ENCODE assay signal across 35 cellular contexts in the genomic region with DNA sequence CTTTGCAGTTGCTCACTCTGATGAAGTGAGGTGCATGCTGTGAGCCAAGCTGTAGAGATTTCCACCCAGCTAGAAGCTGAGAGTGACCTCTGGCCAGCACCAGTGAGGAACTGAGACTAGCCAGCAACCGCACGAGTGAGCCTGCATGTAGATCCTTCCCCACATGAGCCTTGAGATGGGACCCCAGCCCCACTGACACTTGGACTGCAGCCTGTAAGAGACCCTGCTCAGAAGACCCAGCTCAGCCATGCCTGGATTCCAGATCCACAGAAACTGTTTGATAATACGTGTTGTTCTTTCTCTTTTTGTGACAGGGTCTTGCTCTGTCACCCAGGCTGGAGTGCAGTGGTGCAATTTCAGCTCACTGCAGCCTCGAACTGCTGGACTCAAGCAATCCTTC.
DNase-seq lines count a peak whose midpoint lies in the region; FAIRE-seq and TF ChIP-seq lines count a peak whose summit lies in the region.
"Had no signal": no experiment of that assay in that cellular context is flagged by ENCODE, and none has a peak within 500 bp of the region (broad histone marks: within the 10 kb centered on the region; RNA-seq: fewer than 3 reads in every experiment).

No MANE protein-coding gene starts in this region.

- no peaks in the 10 kb centered on the region for H4K20me1 ChIP-seq in BLaER1
- H4K20me1 ChIP-seq in BLaER1 treated with 17β-estradiol and CSF1 and Interleukin-3, amounts not matched to agents 10 nM and 100 nM: no peaks in the 10 kb centered on the region; a peak in 2 of 22 replicates

- H3K36me3 ChIP-seq in BLaER1 (no peaks in the 10 kb centered on the region), endodermal cell (ENCODE audit: control insufficient read depth, insufficient read depth, low read length) (no peaks in the 10 kb centered on the region)
- no peaks in the 10 kb centered on the region for H3K36me3 ChIP-seq in BLaER1 treated with 17β-estradiol and CSF1 and Interleukin-3, amounts not matched to agents 10 nM and 100 nM
- H3K36me3 ChIP-seq: BE2C had no signal

- peak; percentile 30 for DNase-seq in endodermal cell
- peak; percentile 68 for DNase-seq in osteocyte (ENCODE audit: extremely low spot score, unreplicated experiment)
- no peak for DNase-seq in frontal cortex (ENCODE audit: low spot score in 2 of 2)
- DNase-seq in activated T-cell treated with anti-CD3 and anti-CD28 coated beads, Interleukin-2, amount 50 U/mL, for 24 hours: no peak
- no peak for DNase-seq in cerebellar cortex (ENCODE audit: low spot score)
- DNase-seq in OCI-M2 (lab: John Stamatoyannopoulos, UW; ENCODE audit: unreplicated experiment): no peak
- DNase-seq: 8988T; ACHN; AML-193; BE2C; C1 segment of cervical spinal cord; Caco-2; Calu3; CD4-positive, alpha-beta memory T cell; CD4-positive, alpha-beta T cell; CD4-positive, CD25-positive, alpha-beta regulatory T cell; CD8-positive, alpha-beta memory T cell; CD8-positive, alpha-beta T cell; COR-L47; DMS 273 treated with DMSO at 0.1 percent for 48 hours; DMS153; DMS53; DMS79; DMS79 treated with DMSO at 0.1 percent for 48 hours; DND-41; EL had no signal

- H3K27me3 Mint-ChIP-seq in endodermal cell (ENCODE audit: insufficient read depth) (peaks cover 4% of the 10 kb centered on the region), osteocyte (ENCODE audit: unreplicated experiment) (no peaks in the 10 kb centered on the region)
- H3K27me3 Mint-ChIP-seq in activated T-cell treated with anti-CD3 and anti-CD28 coated beads, Interleukin-2, amount 50 U/mL, for 24 hours: no peaks in the 10 kb centered on the region
- H3K27me3 Mint-ChIP-seq: B cell; CD4-positive, alpha-beta memory T cell; CD4-positive, alpha-beta T cell; CD4-positive, CD25-positive, alpha-beta regulatory T cell had no signal

- H3K27me3 ChIP-seq in BLaER1: no peaks in the 10 kb centered on the region
- no peaks in the 10 kb centered on the region for H3K27me3 ChIP-seq in BLaER1 treated with 17β-estradiol and CSF1 and Interleukin-3, amounts not matched to agents 10 nM and 100 nM
- H3K27me3 ChIP-seq in endodermal cell (ENCODE audit: control insufficient read depth, insufficient read depth, low read length, poor library complexity, severe bottlenecking): no peaks in the 10 kb centered on the region
- H3K27me3 ChIP-seq: BE2C had no signal

- no peak for FAIRE-seq in frontal cortex (lab: Jason Lieb, UNC)
- FAIRE-seq: A204.1, A549, D721Med had no signal

- H3K4me3 Mint-ChIP-seq in endodermal cell (no peak overlapping the region), osteocyte (ENCODE audit: unreplicated experiment) (no peak overlapping the region)
- H3K4me3 Mint-ChIP-seq in activated T-cell treated with anti-CD3 and anti-CD28 coated beads, Interleukin-2, amount 50 U/mL, for 24 hours: no peak overlapping the region
- H3K4me3 Mint-ChIP-seq: B cell; CD14-positive monocyte; CD4-positive, alpha-beta memory T cell; CD4-positive, alpha-beta T cell; CD4-positive, CD25-positive, alpha-beta regulatory T cell; CD8-positive, alpha-beta memory T cell; CD8-positive, alpha-beta T cell had no signal

- H3K27ac ChIP-seq in BLaER1 (no peak overlapping the region), endodermal cell (ENCODE audit: low read depth, low read length) (no peak overlapping the region)
- H3K27ac ChIP-seq in BLaER1 treated with 17β-estradiol and CSF1 and Interleukin-3, amounts not matched to agents 10 nM and 100 nM: no peak overlapping the region
- H3K27ac ChIP-seq: 22Rv1, A549, C4-2B had no signal

- TF ChIP-seq CTCF in endodermal cell (conservative IDR thresholded peaks at IDR 0.05) (no peak), osteocyte (IDR thresholded peaks at IDR 0.05) (no peak)

- H3K4me2 ChIP-seq in BLaER1: peak overlapping the region; percentile 72
- peak overlapping the region in 6 of 11 experiments; percentile 35 to 74 (median 54); a peak in 10 of 22 replicates for H3K4me2 ChIP-seq in BLaER1 treated with 17β-estradiol and CSF1 and Interleukin-3, amounts not matched to agents 10 nM and 100 nM
- H3K4me2 ChIP-seq: A549 had no signal

- H3K36me3 Mint-ChIP-seq in endodermal cell (ENCODE audit: low read depth): peaks cover 15% of the 10 kb centered on the region
- H3K36me3 Mint-ChIP-seq in osteocyte (ENCODE audit: unreplicated experiment): peaks cover 1% of the 10 kb centered on the region
- H3K36me3 Mint-ChIP-seq in activated T-cell treated with anti-CD3 and anti-CD28 coated beads, Interleukin-2, amount 50 U/mL, for 24 hours (ENCODE audit: low read depth): no peaks in the 10 kb centered on the region
- H3K36me3 Mint-ChIP-seq: CD14-positive monocyte; CD4-positive, alpha-beta memory T cell; CD4-positive, CD25-positive, alpha-beta regulatory T cell; CD8-positive, alpha-beta memory T cell; CD8-positive, alpha-beta T cell had no signal

- H3K9me3 ChIP-seq in BLaER1: no peaks in the 10 kb centered on the region
- H3K9me3 ChIP-seq in BLaER1 treated with 17β-estradiol and CSF1 and Interleukin-3, amounts not matched to agents 10 nM and 100 nM (replicated peaks in 1 of 11): no peaks in the 10 kb centered on the region
- no peaks in the 10 kb centered on the region for H3K9me3 ChIP-seq in endodermal cell (ENCODE audit: control insufficient read depth, low read length)
- H3K9me3 ChIP-seq: A549, BE2C, Caco-2 had no signal

- H3K4me1 Mint-ChIP-seq in endodermal cell: no peaks in the 10 kb centered on the region
- no peaks in the 10 kb centered on the region for H3K4me1 Mint-ChIP-seq in osteocyte (ENCODE audit: unreplicated experiment)
- no peaks in the 10 kb centered on the region for H3K4me1 Mint-ChIP-seq in activated T-cell treated with anti-CD3 and anti-CD28 coated beads, Interleukin-2, amount 50 U/mL, for 24 hours (ENCODE audit: low read depth)
- H3K4me1 Mint-ChIP-seq: B cell; CD14-positive monocyte; CD4-positive, alpha-beta memory T cell; CD4-positive, CD25-positive, alpha-beta regulatory T cell; CD8-positive, alpha-beta memory T cell had no signal

- no peak overlapping the region for H3K4me3 ChIP-seq in BLaER1
- no peak overlapping the region for H3K4me3 ChIP-seq in BLaER1 treated with 17β-estradiol and CSF1 and Interleukin-3, amounts not matched to agents 10 nM and 100 nM
- no peak overlapping the region for H3K4me3 ChIP-seq in endodermal cell (ENCODE audit: low read length)
- H3K4me3 ChIP-seq: A549 had no signal

- H3K4me1 ChIP-seq in BLaER1: peaks cover 41% of the 10 kb centered on the region
- H3K4me1 ChIP-seq in BLaER1 treated with 17β-estradiol and CSF1 and Interleukin-3, amounts not matched to agents 10 nM and 100 nM: peaks cover 0 to 47% (median 28%) of the 10 kb centered on the region in 10 experiments; a peak in 13 of 20 replicates
- H3K4me1 ChIP-seq in endodermal cell (ENCODE audit: control insufficient read depth, insufficient read depth, low read length): no peaks in the 10 kb centered on the region
- H3K4me1 ChIP-seq: A549, BE2C, Caco-2 had no signal

- H3K27ac Mint-ChIP-seq in endodermal cell (no peak overlapping the region), osteocyte (ENCODE audit: unreplicated experiment) (no peak overlapping the region)
- no peak overlapping the region for H3K27ac Mint-ChIP-seq in activated T-cell treated with anti-CD3 and anti-CD28 coated beads, Interleukin-2, amount 50 U/mL, for 24 hours
- H3K27ac Mint-ChIP-seq: B cell; CD4-positive, alpha-beta memory T cell; CD4-positive, alpha-beta T cell; CD4-positive, CD25-positive, alpha-beta regulatory T cell; CD8-positive, alpha-beta memory T cell; CD8-positive, alpha-beta T cell had no signal

- H3K9me3 Mint-ChIP-seq in endodermal cell (peaks cover 2% of the 10 kb centered on the region), osteocyte (ENCODE audit: unreplicated experiment) (peaks cover 6% of the 10 kb centered on the region)
- H3K9me3 Mint-ChIP-seq in activated T-cell treated with anti-CD3 and anti-CD28 coated beads, Interleukin-2, amount 50 U/mL, for 24 hours: no peaks in the 10 kb centered on the region
- H3K9me3 Mint-ChIP-seq: CD4-positive, alpha-beta T cell; CD8-positive, alpha-beta memory T cell; CD8-positive, alpha-beta T cell had no signal

- WGBS in endodermal cell (ENCODE audit: insufficient coverage in 1 of 2, insufficient read length in 1 of 2), 2 experiments: 92% methylated on average over 3 to 4 of the region's 4 CpGs

- H3K9ac ChIP-seq in BLaER1 (no peak overlapping the region), endodermal cell (ENCODE audit: extremely low read depth, low read length, poor library complexity, severe bottlenecking) (no peak overlapping the region)
- H3K9ac ChIP-seq in BLaER1 treated with 17β-estradiol and CSF1 and Interleukin-3, amounts not matched to agents 10 nM and 100 nM: no peak overlapping the region

Comparison
In these comparisons a context has a peak if more than half of its experiments do, and no peak if none do; other contexts are left out.
1. DNase-seq: peak in endodermal cell (single experiment) and osteocyte (single experiment); none in frontal cortex (0 of 2), activated T-cell treated with anti-CD3 and anti-CD28 coated beads, Interleukin-2, amount 50 U/mL, for 24 hours (single experiment), cerebellar cortex (single experiment) and OCI-M2 (single experiment).